In the genomic region with DNA sequence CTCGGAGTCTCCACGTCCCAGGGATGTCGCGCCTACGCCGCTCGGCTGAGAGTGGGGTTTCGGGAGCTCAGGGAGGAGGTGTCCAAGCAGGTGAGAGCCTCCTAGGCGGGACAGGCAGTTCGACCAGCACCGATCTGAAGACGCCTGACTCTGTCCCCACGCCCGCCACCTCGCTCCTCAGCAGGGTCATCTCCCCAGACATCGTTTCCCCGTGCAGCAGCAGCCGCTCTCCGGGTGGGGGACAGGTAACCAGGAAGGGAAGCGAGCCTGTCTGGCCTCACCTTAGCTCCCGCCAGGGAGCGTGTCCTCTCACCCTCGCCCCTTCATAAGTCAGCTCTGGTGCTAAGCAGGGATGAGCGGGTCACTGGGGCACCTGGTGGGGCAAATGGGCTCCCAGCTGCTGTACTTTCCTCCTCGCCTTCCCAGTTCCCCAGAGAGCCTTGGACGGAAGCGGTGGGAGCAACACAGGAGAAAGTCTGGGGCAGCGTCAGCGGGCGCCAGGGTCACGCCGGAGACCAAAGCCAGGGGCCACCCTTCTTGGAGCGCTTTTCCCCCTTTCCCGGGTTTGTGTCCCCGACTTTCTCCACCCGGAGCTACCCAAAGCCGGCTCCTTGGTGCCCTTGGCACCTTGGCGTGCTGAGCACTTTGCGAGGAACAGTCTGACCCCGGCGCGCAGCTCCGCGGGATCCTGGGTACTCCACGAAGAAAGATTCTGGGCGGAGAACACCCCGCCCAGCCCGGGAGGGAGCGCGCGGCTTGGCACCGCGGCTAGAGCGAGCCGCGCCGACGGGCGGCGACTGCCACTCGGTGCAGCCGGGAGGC, we compare ENCODE assay signal across 8 cellular contexts. TPM values are rescaled to one million over a fixed set of nuclear protein-coding genes. Genes with fewer than 3 reads are reported as not detected.
DNase-seq lines count a peak whose midpoint lies in the region; TF ChIP-seq lines count a peak whose summit lies in the region.
"Had no signal": no experiment of that assay in that cellular context is flagged by ENCODE, and none has a peak within 500 bp of the region (broad histone marks: within the 10 kb centered on the region; RNA-seq: fewer than 3 reads in every experiment).

No MANE protein-coding gene starts in this region.

- no peak overlapping the region for H3K27ac ChIP-seq in HUES64 (ENCODE audit: low read depth, low read length)
- no peak overlapping the region for H3K27ac ChIP-seq in smooth muscle cell (ENCODE audit: low read depth)
- H3K27ac ChIP-seq: neutrophil had no signal

- peaks cover 64% of the 10 kb centered on the region for H3K27me3 Mint-ChIP-seq in activated T-cell treated with anti-CD3 and anti-CD28 coated beads, Interleukin-2, amount 50 U/mL, for 24 hours

- no peaks in the 10 kb centered on the region for H3K36me3 Mint-ChIP-seq in activated T-cell treated with anti-CD3 and anti-CD28 coated beads, Interleukin-2, amount 50 U/mL, for 24 hours (ENCODE audit: low read depth)

- H2AFZ ChIP-seq in smooth muscle cell (ENCODE audit: low read depth) = peak overlapping the region; percentile 87

- peaks cover 42% of the 10 kb centered on the region for H3K4me1 ChIP-seq in HUES64 (ENCODE audit: insufficient read depth, low read length)
- peaks cover 46% of the 10 kb centered on the region for H3K4me1 ChIP-seq in smooth muscle cell (ENCODE audit: low read depth)

- peak overlapping the region; percentile 69 for H3K4me3 Mint-ChIP-seq in activated T-cell treated with anti-CD3 and anti-CD28 coated beads, Interleukin-2, amount 50 U/mL, for 24 hours

- H3K9ac ChIP-seq in HUES64 (ENCODE audit: low read depth, low read length) = 0 out of 2 replicates have a peak overlapping the region, but pooled peaks have one; percentile 28
- no peak overlapping the region for H3K9ac ChIP-seq in smooth muscle cell (ENCODE audit: low read depth)

- no peak overlapping the region for H3K27ac Mint-ChIP-seq in activated T-cell treated with anti-CD3 and anti-CD28 coated beads, Interleukin-2, amount 50 U/mL, for 24 hours

- H3K9me3 ChIP-seq in HUES64 (ENCODE audit: insufficient read depth, low read depth, low read length) (no peaks in the 10 kb centered on the region), smooth muscle cell (replicated peaks; ENCODE audit: low read depth) (no peaks in the 10 kb centered on the region)
- H3K9me3 ChIP-seq: neutrophil had no signal

- no peaks in the 10 kb centered on the region for H4K20me1 ChIP-seq in smooth muscle cell (ENCODE audit: low read depth)

- no peaks in the 10 kb centered on the region for H3F3A ChIP-seq in smooth muscle cell (ENCODE audit: low read depth)

- DNase-seq in activated T-cell treated with anti-CD3 and anti-CD28 coated beads, Interleukin-2, amount 50 U/mL, for 24 hours = peak; percentile 56
- DNase-seq in hypothalamus (lab: John Stamatoyannopoulos, UW) (peak in 26 of 51 donors; percentile 7 to 67 (median 36)), smooth muscle cell (lab: John Stamatoyannopoulos, UW; ENCODE audit: unreplicated experiment) (no peak), OCI-M2 (lab: John Stamatoyannopoulos, UW; ENCODE audit: unreplicated experiment) (no peak), COLO829 (ENCODE audit: low spot score) (no peak), DMS114 treated with DMSO at 0.1 percent for 48 hours (lab: John Stamatoyannopoulos, UW; ENCODE audit: unreplicated experiment) (no peak)

- H3K36me3 ChIP-seq in HUES64 (ENCODE audit: insufficient read depth, low read length) (no peaks in the 10 kb centered on the region), smooth muscle cell (ENCODE audit: low read depth) (no peaks in the 10 kb centered on the region)
- H3K36me3 ChIP-seq: neutrophil had no signal

- H3K4me1 Mint-ChIP-seq in activated T-cell treated with anti-CD3 and anti-CD28 coated beads, Interleukin-2, amount 50 U/mL, for 24 hours (ENCODE audit: low read depth) = peaks cover 23% of the 10 kb centered on the region

- peaks cover 74% of the 10 kb centered on the region for H3K27me3 ChIP-seq in HUES64 (ENCODE audit: insufficient read depth, low read length)
- H3K27me3 ChIP-seq in smooth muscle cell (ENCODE audit: low read depth) = peaks cover 41% of the 10 kb centered on the region

- 2% methylated on average over 62 of the region's 62 CpGs for WGBS in HUES64
- 2% methylated on average over 62 of the region's 62 CpGs for whole genome bisulfite sequencing in smooth muscle cell (ENCODE audit: low lambda C conversion rate)

- H3K79me2 ChIP-seq in smooth muscle cell (ENCODE audit: low read depth) = peaks cover 31% of the 10 kb centered on the region

- H3K4me3 ChIP-seq in HUES64 (ENCODE audit: low read length) = peak overlapping the region; percentile 55
- H3K4me3 ChIP-seq in smooth muscle cell = peak overlapping the region; percentile 60

- no peak for TF ChIP-seq CTCF in smooth muscle cell (IDR thresholded peaks at IDR 0.05; ENCODE audit: borderline replicate concordance, insufficient read depth, poor library complexity, severe bottlenecking)

- peak overlapping the region; percentile 94 for H3K4me2 ChIP-seq in smooth muscle cell

- H3K9me3 Mint-ChIP-seq in activated T-cell treated with anti-CD3 and anti-CD28 coated beads, Interleukin-2, amount 50 U/mL, for 24 hours = no peaks in the 10 kb centered on the region

RNA-seq across cellular contexts. Expression of a gene that starts 1.6 kb away (rescaled TPM):
- 4.4 TPM for polyA plus RNA-seq in HUES64 (2013, experiment 1 of 2)
- polyA plus RNA-seq in HUES64 (2013, experiment 2 of 2) = 6.5 TPM
- total RNA-seq in smooth muscle cell = 38.0 and 58.8 TPM in 2 replicates
- 21.3 and 40.6 TPM in 2 replicates for polyA plus RNA-seq in smooth muscle cell

Comparison
In these comparisons a context has a peak if more than half of its experiments do, and no peak if none do; other contexts are left out.
1. DNase-seq: peak in activated T-cell treated with anti-CD3 and anti-CD28 coated beads, Interleukin-2, amount 50 U/mL, for 24 hours (single experiment) and hypothalamus (26 of 51); none in smooth muscle cell (single experiment), OCI-M2 (single experiment), COLO829 (single experiment) and DMS114 treated with DMSO at 0.1 percent for 48 hours (single experiment).